10 cellular contexts compared by ENCODE assay signal in the genomic region with DNA sequence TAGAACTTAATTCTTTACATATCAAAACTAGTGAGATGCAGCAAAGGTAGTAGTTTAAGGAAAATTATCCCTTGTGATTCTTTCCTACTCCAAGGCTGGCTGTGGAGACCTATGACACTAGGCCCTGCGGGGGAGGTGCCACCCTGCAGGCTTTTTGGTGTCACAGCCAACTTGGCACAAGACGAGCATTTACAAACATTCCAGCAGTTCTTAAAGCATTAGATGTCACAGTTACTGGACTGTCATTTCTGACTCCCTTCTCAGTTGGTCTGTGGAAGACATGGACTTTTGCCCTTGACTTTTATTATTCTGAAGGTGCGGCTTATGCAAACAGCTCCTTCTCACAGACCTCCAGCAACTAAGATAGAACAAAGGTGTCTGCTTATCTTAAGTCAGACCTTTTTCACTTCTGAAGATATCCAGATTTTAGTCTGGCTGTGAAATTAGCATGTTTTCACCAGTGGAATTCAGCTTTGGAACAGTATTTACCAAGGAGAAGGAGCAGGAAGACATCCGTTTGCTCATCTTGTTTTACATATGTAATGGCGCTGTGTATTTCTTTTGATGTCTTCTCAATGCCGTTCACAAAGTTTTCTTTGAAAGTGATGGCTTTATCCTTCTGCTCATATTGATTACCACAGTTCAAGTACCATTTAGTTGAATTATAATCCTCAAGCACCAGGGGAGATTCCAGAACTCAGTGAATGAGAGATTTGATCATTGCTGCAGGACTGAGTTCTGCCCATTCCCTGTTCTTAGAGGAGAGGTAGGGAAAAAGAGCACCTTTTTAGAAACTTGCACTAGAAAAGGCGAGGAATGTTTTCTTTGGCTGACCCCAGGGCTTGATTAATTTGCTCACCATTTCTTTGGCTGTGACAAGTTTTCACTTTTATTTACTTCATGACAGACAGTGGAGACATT. TPM values are rescaled to one million over a fixed set of nuclear protein-coding genes. Genes with fewer than 3 reads are reported as not detected.
DNase-seq lines count a peak whose midpoint lies in the region; ATAC-seq and TF ChIP-seq lines count a peak whose summit lies in the region.
"Had no signal": no experiment of that assay in that cellular context is flagged by ENCODE, and none has a peak within 500 bp of the region (broad histone marks: within the 10 kb centered on the region; RNA-seq: fewer than 3 reads in every experiment).

No MANE protein-coding gene starts in this region.

- H2AFZ ChIP-seq in GM23248 (no peak overlapping the region), MM.1S (ENCODE audit: low read length) (no peak overlapping the region)

- H3K79me2 ChIP-seq in GM23248 (ENCODE audit: insufficient read depth): peaks cover 100% of the 10 kb centered on the region
- no peaks in the 10 kb centered on the region for H3K79me2 ChIP-seq in MM.1S (ENCODE audit: low read length)

- DNase-seq in GM23248 (peak; percentile 67), RWPE2 (ENCODE audit: low spot score) (no peak), left cardiac atrium (peak; percentile 44), psoas muscle (no peak), MM.1S (no peak), NCI-H748 treated with DMSO at 0.1 percent for 48 hours (lab: John Stamatoyannopoulos, UW) (no peak)
- DNase-seq in activated CD4-positive, alpha-beta T cell treated with anti-CD3 and anti-CD28 coated beads, Interleukin-2, amount 50 U/mL, for 1 hour: no peak
- DNase-seq: MV-4-11 had no signal

- peaks cover 12% of the 10 kb centered on the region; the same call in 1 of the 2 replicates for H4K20me1 ChIP-seq in GM23248 (ENCODE audit: insufficient read depth)
- no peaks in the 10 kb centered on the region for H4K20me1 ChIP-seq in MM.1S (ENCODE audit: insufficient read depth, low read length)

- H3K4me2 ChIP-seq in GM23248 (ENCODE audit: unreplicated experiment): peak overlapping the region; percentile 56
- H3K4me2 ChIP-seq in MM.1S (ENCODE audit: low read depth, low read length): no peak overlapping the region

- H3K9me3 ChIP-seq in GM23248 (ENCODE audit: low read depth) (no peaks in the 10 kb centered on the region), RWPE2 (ENCODE audit: severe bottlenecking) (no peaks in the 10 kb centered on the region), psoas muscle (no peaks in the 10 kb centered on the region), MM.1S (replicated peaks; ENCODE audit: insufficient read depth, low read length) (no peaks in the 10 kb centered on the region)
- H3K9me3 ChIP-seq: neutrophil had no signal

- peaks cover 3% of the 10 kb centered on the region for H3K36me3 ChIP-seq in GM23248 (ENCODE audit: low read depth)
- peaks cover 10% of the 10 kb centered on the region for H3K36me3 ChIP-seq in RWPE2 (ENCODE audit: low read depth)
- H3K36me3 ChIP-seq in psoas muscle (ENCODE audit: insufficient read depth in 1 of 2, low read depth in 1 of 2): no peaks in the 10 kb centered on the region
- no peaks in the 10 kb centered on the region for H3K36me3 ChIP-seq in MM.1S (replicated peaks; ENCODE audit: insufficient read depth, low read length)
- H3K36me3 ChIP-seq: neutrophil had no signal

- H3K27me3 ChIP-seq in GM23248 (replicated peaks; ENCODE audit: insufficient read depth): no peaks in the 10 kb centered on the region
- H3K27me3 ChIP-seq in RWPE2 (ENCODE audit: insufficient read depth, poor library complexity, severe bottlenecking): no peaks in the 10 kb centered on the region
- H3K27me3 ChIP-seq in psoas muscle (ENCODE audit: insufficient read depth in 3 of 3, low read length in 2 of 3): no peaks in the 10 kb centered on the region
- H3K27me3 ChIP-seq in MM.1S (replicated peaks; ENCODE audit: insufficient read depth, low read length): no peaks in the 10 kb centered on the region
- H3K27me3 ChIP-seq: neutrophil had no signal

- H3K4me3 ChIP-seq in GM23248: peak overlapping the region; percentile 21
- H3K4me3 ChIP-seq in RWPE2 (ENCODE audit: severe bottlenecking): no peak overlapping the region
- H3K4me3 ChIP-seq in psoas muscle: no peak overlapping the region
- H3K4me3 ChIP-seq in MM.1S (ENCODE audit: low read length): no peak overlapping the region

- 60 to 66% methylated on average over 7 of the region's 7 CpGs for WGBS in GM23248 (ENCODE audit: low coverage in 1 of 2, low lambda C conversion rate in 2 of 2, missing lambda C conversion rate in 2 of 2), 2 experiments
- WGBS in psoas muscle, 3 donors: 48 to 56% (median 53%) methylated on average over 7 of the region's 7 CpGs

- H3K9ac ChIP-seq in GM23248 (peak overlapping the region; percentile 6; the same call in 1 of the 2 replicates), MM.1S (ENCODE audit: low read length) (no peak overlapping the region)

- peaks cover 42% of the 10 kb centered on the region for H3K4me1 ChIP-seq in GM23248 (ENCODE audit: insufficient read depth)
- peaks cover 35% of the 10 kb centered on the region for H3K4me1 ChIP-seq in RWPE2 (ENCODE audit: insufficient read depth, poor library complexity, severe bottlenecking)
- H3K4me1 ChIP-seq in psoas muscle: peaks cover 11% of the 10 kb centered on the region
- no peaks in the 10 kb centered on the region for H3K4me1 ChIP-seq in MM.1S (ENCODE audit: low read length)

- H3K9me2 ChIP-seq in GM23248 (ENCODE audit: insufficient read depth) (no peaks in the 10 kb centered on the region), MM.1S (replicated peaks; ENCODE audit: insufficient read depth, low read length) (no peaks in the 10 kb centered on the region)

- peak overlapping the region; percentile 51 for H3K27ac ChIP-seq in GM23248
- H3K27ac ChIP-seq in RWPE2 (ENCODE audit: poor library complexity, severe bottlenecking): peak overlapping the region; percentile 47
- peak overlapping the region; percentile 42 for H3K27ac ChIP-seq in psoas muscle
- H3K27ac ChIP-seq in MM.1S (ENCODE audit: low read length): no peak overlapping the region
- H3K27ac ChIP-seq: neutrophil had no signal

- intact Hi-C loops in left cardiac atrium (cut with DNase I): no loop called here
- intact Hi-C loops in psoas muscle (cut with DNase I): no loop called here

- H3F3A ChIP-seq in GM23248 (ENCODE audit: insufficient read depth): peaks cover 36% of the 10 kb centered on the region
- H3F3A ChIP-seq in MM.1S (ENCODE audit: insufficient read depth, low read length): no peaks in the 10 kb centered on the region

- in situ Hi-C loops in GM23248 (cut with MboI): no loop called here

- ATAC-seq in RWPE2 (ENCODE audit: low read depth): peak; percentile 57
- peak; percentile 85 to 89 for ATAC-seq in left cardiac atrium
- peak; percentile 51 to 96 (median 88) for ATAC-seq in psoas muscle
- ATAC-seq in HG02970 (IDR thresholded peaks at IDR 0.05; ENCODE audit: low FRiP score, unreplicated experiment): no peak

- TF ChIP-seq CTCF in RWPE2 (IDR thresholded peaks at IDR 0.05; ENCODE audit: poor library complexity, severe bottlenecking) (no peak), psoas muscle (IDR thresholded peaks at IDR 0.05) (no peak), MM.1S (IDR thresholded peaks at IDR 0.05; ENCODE audit: low read length) (no peak)

RNA-seq across cellular contexts. Expression of gene SRGAP1, which starts 17.9 kb away (rescaled TPM):
- total RNA-seq in GM23248 (2014; rRNA removed; shearing (Covaris generic)): 12.4 and 13.0 TPM in 2 replicates
- polyA plus RNA-seq in GM23248 (2016; fragmentation: Nextera tagmentation; extraction: Ambion mirVana) (27.0 and 29.4 TPM in 2 replicates), psoas muscle (1 to 10 TPM in 1 of 3 donors, under 1 TPM in 2; 0.23 to 5.1 (median 0.48) TPM)
- total RNA-seq in left cardiac atrium (1 to 10 TPM; 4.3 to 5.5 TPM), psoas muscle (1 to 10 TPM; 1.2 to 2.7 (median 2.1) TPM)

Comparison
In these comparisons a context has a peak if more than half of its experiments do, and no peak if none do; other contexts are left out.
1. DNase-seq: peak in GM23248 (single experiment) and left cardiac atrium (single experiment); none in RWPE2 (single experiment), psoas muscle (0 of 2), MM.1S (single experiment), NCI-H748 treated with DMSO at 0.1 percent for 48 hours (single experiment) and activated CD4-positive, alpha-beta T cell treated with anti-CD3 and anti-CD28 coated beads, Interleukin-2, amount 50 U/mL, for 1 hour (single experiment).